Comparison of ENCODE assay signal across 8 cellular contexts in genomic region chr2:74715880-74716279, GRCh38.
DNase-seq lines count a peak whose midpoint lies in the region; ATAC-seq lines count a peak whose summit lies in the region.

No MANE protein-coding gene starts in this region.

- no peaks in the 10 kb centered on the region for H3K36me3 ChIP-seq in iPS-15b (ENCODE audit: control insufficient read depth, insufficient read depth, low read length)

- CTCF ChIA-PET in activated CD4-positive, alpha-beta memory T cell treated with anti-CD3 and anti-CD28 coated beads for 36 hours (lab: Charles Lee), result interaction anchor here (0.7 to 6.2 kb wide), 10 partner anchors 12 to 242 kb away, joined by 3 to 114 read pairs (median 4); partner anchors contain the start of gene HK2

- peak overlapping the region; percentile 77 for H3K4me3 Mint-ChIP-seq in T-helper 2 cell treated with Interferon-gamma antibody and Interleukin-4, amounts not matched to agents 5 μg/mL and 100 μg/mL, for 36 hours
- peak overlapping the region; percentile 60 for H3K4me3 Mint-ChIP-seq in activated CD4-positive, alpha-beta memory T cell treated with anti-CD3 and anti-CD28 coated beads for 36 hours
- H3K4me3 Mint-ChIP-seq in stimulated activated naive CD8-positive, alpha-beta T cell treated with anti-CD3 and anti-CD28 coated beads, Interleukin-15, amount 100 ng/mL, for 72 hours, result peak overlapping the region; percentile 79

- no peaks in the 10 kb centered on the region for H3K9me3 ChIP-seq in iPS-15b (ENCODE audit: control insufficient read depth, insufficient read depth, low read length)

- H3K4me3 ChIP-seq in iPS-15b (ENCODE audit: low read depth, low read length), result peak overlapping the region; percentile 73

- no peak for DNase-seq in T-helper 2 cell treated with Interferon-gamma antibody and Interleukin-4, amounts not matched to agents 5 μg/mL and 100 μg/mL, for 36 hours (ENCODE audit: low spot score)
- no peak for DNase-seq in T-helper 2 cell
- no peak for DNase-seq in activated CD4-positive, alpha-beta memory T cell treated with anti-CD3 and anti-CD28 coated beads for 36 hours
- DNase-seq in stimulated activated naive CD8-positive, alpha-beta T cell treated with anti-CD3 and anti-CD28 coated beads, Interleukin-15, amount 100 ng/mL, for 72 hours, result no peak
- no peak for DNase-seq in NCI-H748 treated with DMSO at 0.1 percent for 48 hours (lab: John Stamatoyannopoulos, UW)
- DNase-seq in GM03348 (ENCODE audit: low spot score), result no peak
- DNase-seq in effector CD4-positive, alpha-beta T cell, result no peak

- H3K4me1 ChIP-seq in iPS-15b (ENCODE audit: control insufficient read depth, insufficient read depth, low read length), result peaks cover 3% of the 10 kb centered on the region

- H3K36me3 Mint-ChIP-seq in T-helper 2 cell treated with Interferon-gamma antibody and Interleukin-4, amounts not matched to agents 5 μg/mL and 100 μg/mL, for 36 hours (ENCODE audit: low read depth), result no peaks in the 10 kb centered on the region
- H3K36me3 Mint-ChIP-seq in activated CD4-positive, alpha-beta memory T cell treated with anti-CD3 and anti-CD28 coated beads for 36 hours, result no peaks in the 10 kb centered on the region

- H3K27ac Mint-ChIP-seq in T-helper 2 cell treated with Interferon-gamma antibody and Interleukin-4, amounts not matched to agents 5 μg/mL and 100 μg/mL, for 36 hours, result no peak overlapping the region
- no peak overlapping the region for H3K27ac Mint-ChIP-seq in activated CD4-positive, alpha-beta memory T cell treated with anti-CD3 and anti-CD28 coated beads for 36 hours
- H3K27ac Mint-ChIP-seq in stimulated activated naive CD8-positive, alpha-beta T cell treated with anti-CD3 and anti-CD28 coated beads, Interleukin-15, amount 100 ng/mL, for 72 hours, result no peak overlapping the region

- POLR2A ChIA-PET in activated CD4-positive, alpha-beta memory T cell treated with anti-CD3 and anti-CD28 coated beads for 36 hours (lab: Charles Lee), result no interaction called here

- intact Hi-C loops in activated CD4-positive, alpha-beta memory T cell treated with anti-CD3 and anti-CD28 coated beads for 36 hours (cut with micrococcal nuclease), result loop anchor here (1.0 to 2.0 kb wide), 3 partner anchors 119 to 160 kb away; partner anchors contain the start of gene HK2

- peaks cover 21% of the 10 kb centered on the region for H3K27me3 Mint-ChIP-seq in T-helper 2 cell treated with Interferon-gamma antibody and Interleukin-4, amounts not matched to agents 5 μg/mL and 100 μg/mL, for 36 hours (ENCODE audit: low read depth)
- peaks cover 5% of the 10 kb centered on the region for H3K27me3 Mint-ChIP-seq in activated CD4-positive, alpha-beta memory T cell treated with anti-CD3 and anti-CD28 coated beads for 36 hours
- H3K27me3 Mint-ChIP-seq in stimulated activated naive CD8-positive, alpha-beta T cell treated with anti-CD3 and anti-CD28 coated beads, Interleukin-15, amount 100 ng/mL, for 72 hours, result no peaks in the 10 kb centered on the region

- H3K9ac ChIP-seq in iPS-15b (ENCODE audit: low read depth, low read length), result no peak overlapping the region

- peaks cover 24% of the 10 kb centered on the region for H3K27me3 ChIP-seq in iPS-15b (ENCODE audit: control insufficient read depth, insufficient read depth, low read length)

- no peaks in the 10 kb centered on the region for H3K9me3 Mint-ChIP-seq in T-helper 2 cell treated with Interferon-gamma antibody and Interleukin-4, amounts not matched to agents 5 μg/mL and 100 μg/mL, for 36 hours
- no peaks in the 10 kb centered on the region for H3K9me3 Mint-ChIP-seq in activated CD4-positive, alpha-beta memory T cell treated with anti-CD3 and anti-CD28 coated beads for 36 hours
- H3K9me3 Mint-ChIP-seq in stimulated activated naive CD8-positive, alpha-beta T cell treated with anti-CD3 and anti-CD28 coated beads, Interleukin-15, amount 100 ng/mL, for 72 hours, result no peaks in the 10 kb centered on the region

- no peak for ATAC-seq in stimulated activated naive CD8-positive, alpha-beta T cell treated with anti-CD3 and anti-CD28 coated beads, Interleukin-15, amount 100 ng/mL, for 72 hours

- H3K4me1 Mint-ChIP-seq in T-helper 2 cell treated with Interferon-gamma antibody and Interleukin-4, amounts not matched to agents 5 μg/mL and 100 μg/mL, for 36 hours (ENCODE audit: low read depth), result peaks cover 8% of the 10 kb centered on the region
- H3K4me1 Mint-ChIP-seq in activated CD4-positive, alpha-beta memory T cell treated with anti-CD3 and anti-CD28 coated beads for 36 hours (ENCODE audit: low read depth), result peaks cover 7% of the 10 kb centered on the region
- no peaks in the 10 kb centered on the region for H3K4me1 Mint-ChIP-seq in stimulated activated naive CD8-positive, alpha-beta T cell treated with anti-CD3 and anti-CD28 coated beads, Interleukin-15, amount 100 ng/mL, for 72 hours
